ENCODE assay signal across 19 cellular contexts in genomic region chr2:234091883-234092282, GRCh38. TPM values are rescaled to one million over a fixed set of nuclear protein-coding genes. Genes with fewer than 3 reads are reported as not detected.
DNase-seq lines count a peak whose midpoint lies in the region; ATAC-seq and TF ChIP-seq lines count a peak whose summit lies in the region.
"Had no signal": no experiment of that assay in that cellular context is flagged by ENCODE, and none has a peak within 500 bp of the region (broad histone marks: within the 10 kb centered on the region; RNA-seq: fewer than 3 reads in every experiment).

No MANE protein-coding gene starts in this region.

- peak overlapping the region; percentile 73 for H3K27ac ChIP-seq in VCaP
- peak overlapping the region; percentile 66 to 88 (median 78) for H3K27ac ChIP-seq in stomach
- H3K27ac ChIP-seq: SJSA1, vagina had no signal

- ATAC-seq in GM19328 (IDR thresholded peaks at IDR 0.05; ENCODE audit: unreplicated experiment) (no peak), HG02798 (IDR thresholded peaks at IDR 0.05; ENCODE audit: poor library complexity, unreplicated experiment) (no peak)
- ATAC-seq: K562; stimulated activated effector memory CD8-positive, alpha-beta T cell treated with anti-CD3 and anti-CD28 coated beads, Interleukin-12 subunit alpha, Interleukin-12 subunit beta, amount 100 ng/mL, for 72 hours had no signal

- intact Hi-C loops in stomach (cut with DNase I; ENCODE audit: low total_unique reads) = no loop called here

- no peak overlapping the region for H3K4me3 ChIP-seq in stomach
- H3K4me3 ChIP-seq: K562, SJSA1, vagina had no signal

- 7 to 23% (median 16%) methylated on average over 7 of the region's 7 CpGs for WGBS in stomach, 5 donors

- DNase-seq in M059J (ENCODE audit: low read depth) (peak; percentile 28), kidney tubule cell (ENCODE audit: low spot score) (peak; percentile 53), stomach (no peak), activated gamma-delta T cell treated with Interleukin-2 at 50 U/mL for 16 hours (no peak)
- DNase-seq: activated CD8-positive, alpha-beta memory T cell treated with anti-CD3 and anti-CD28 coated beads for 24 hours; activated naive CD4-positive, alpha-beta T cell; glutamatergic neuron; kidney; NCI-H187 treated with DMSO at 0.1 percent for 48 hours; stimulated activated CD4-positive, alpha-beta T cell treated with anti-CD3 and anti-CD28 coated beads, Interleukin-4, amount 100 ng/mL, for 24 hours had no signal

- H3K4me1 ChIP-seq in stomach = peaks cover 9 to 25% (median 22%) of the 10 kb centered on the region in 4 donors
- H3K4me1 ChIP-seq: SJSA1 had no signal

- no peaks in the 10 kb centered on the region for H3K9me3 ChIP-seq in stomach
- H3K9me3 ChIP-seq: SJSA1, vagina had no signal

- no peaks in the 10 kb centered on the region for H3K36me3 ChIP-seq in stomach
- H3K36me3 ChIP-seq: SJSA1, vagina had no signal

- no peak for TF ChIP-seq EP300 in stomach (IDR thresholded peaks at IDR 0.05)

- H3K27me3 ChIP-seq in stomach = no peaks in the 10 kb centered on the region
- H3K27me3 ChIP-seq: SJSA1, vagina had no signal

- no peak for TF ChIP-seq POLR2A in stomach (IDR thresholded peaks at IDR 0.05)

- no peak for TF ChIP-seq CTCF in VCaP (conservative IDR thresholded peaks at IDR 0.05)
- TF ChIP-seq CTCF in stomach (IDR thresholded peaks at IDR 0.05) = no peak

RNA-seq across cellular contexts. Expression of gene SPP2, which starts 41.4 kb away (rescaled TPM):
- 0.27 TPM in 1 of 2 replicates, not detected in the other for total RNA-seq in M059J (2014; rRNA removed; shearing (Covaris generic))
- total RNA-seq in stomach = under 1 TPM in 1 of 5 donors, not detected in 4; 0.73 TPM
- polyA plus RNA-seq in stomach = not detected
- total RNA-seq: cardiac septum, K562, kidney, myocyte, SJSA1, vagina had no signal
- polyA plus RNA-seq: K562 had no signal

Comparison
In these comparisons a context has a peak if more than half of its experiments do, and no peak if none do; other contexts are left out.
1. DNase-seq: peak in M059J (single experiment) and kidney tubule cell (single experiment); none in stomach (single experiment) and activated gamma-delta T cell treated with Interleukin-2 at 50 U/mL for 16 hours (single experiment).